ENCODE assay signal across 9 cellular contexts in genomic region chr1:24955161-24955560, GRCh38. TPM values are rescaled to one million over a fixed set of nuclear protein-coding genes. Genes with fewer than 3 reads are reported as not detected.
A peak's percentile ranks its signal among the peaks of the same experiment; 100 is the strongest.
DNase-seq lines count a peak whose midpoint lies in the region; ATAC-seq, FAIRE-seq and TF ChIP-seq lines count a peak whose summit lies in the region.
"Had no signal": no experiment of that assay in that cellular context is flagged by ENCODE, and none has a peak within 500 bp of the region (broad histone marks: within the 10 kb centered on the region; RNA-seq: fewer than 3 reads in every experiment).

No MANE protein-coding gene starts in this region.

- no peaks in the 10 kb centered on the region; the same call in 1 of the 2 replicates for H3K23me2 ChIP-seq in H1 (ENCODE audit: low read depth, low read length)

- H3K79me2 ChIP-seq in H1 (ENCODE audit: control insufficient read depth in 1 of 2, insufficient read depth in 2 of 2, low read length in 2 of 2), result no peaks in the 10 kb centered on the region

- POLR2A ChIA-PET in activated B cell treated with CpG ODN at 0.5 μM for 24 hours (lab: Charles Lee) (interaction anchor here (0.8 to 5.0 kb wide), 10 partner anchors 8 to 79 kb away, joined by 3 to 47 read pairs (median 12); partner anchors contain the start of gene RUNX3), H1 (lab: Charles Lee; ENCODE audit: partially characterized antibody) (no interaction called here)

- H3K4me2 ChIP-seq in H1 (ENCODE audit: insufficient read depth in 1 of 2, low read depth in 2 of 2, low read length in 2 of 2), result no peak overlapping the region

- H3K14ac ChIP-seq in H1 (ENCODE audit: insufficient read length), result no peak overlapping the region

- CTCF ChIA-PET in activated B cell treated with CpG ODN at 0.5 μM for 24 hours (lab: Charles Lee), result interaction anchor here (9.4 kb wide), 1 partner anchor 80 kb away, joined by 80 read pairs; no protein-coding TSS in a partner anchor
- CTCF ChIA-PET in H1 (lab: Charles Lee; ENCODE audit: partially characterized antibody), result interaction anchor here (0.5 to 1.5 kb wide), 3 partner anchors 15 to 1187 kb away, joined by 3 to 5 read pairs (median 3); no protein-coding TSS in a partner anchor

- H3K9me3 Mint-ChIP-seq in CD14-positive monocyte (peaks cover 0 to 2% (median 0%) of the 10 kb centered on the region in 7 donors), activated B cell treated with CpG ODN at 0.5 μM for 24 hours (no peaks in the 10 kb centered on the region)
- no peaks in the 10 kb centered on the region for H3K9me3 Mint-ChIP-seq in stimulated activated naive CD8-positive, alpha-beta T cell treated with anti-CD3 and anti-CD28 coated beads, Interleukin-15, Interleukin-2, amounts not matched to agents 100 ng/mL and 50 ng/mL, for 24 hours

- no peak overlapping the region for H3K4me3 ChIP-seq in H1 (ENCODE audit: extremely low read depth in 1 of 4, insufficient read depth in 2 of 4, low read depth in 3 of 4, low read length in 4 of 4)

- H3K4me3 Mint-ChIP-seq in CD14-positive monocyte (peak overlapping the region; percentile 49 to 54), activated B cell treated with CpG ODN at 0.5 μM for 24 hours (peak overlapping the region; percentile 78)
- H3K4me3 Mint-ChIP-seq in stimulated activated naive CD8-positive, alpha-beta T cell treated with anti-CD3 and anti-CD28 coated beads, Interleukin-15, Interleukin-2, amounts not matched to agents 100 ng/mL and 50 ng/mL, for 24 hours, result peak overlapping the region; percentile 85

- no peak for TF ChIP-seq POLR2A in H1 (IDR thresholded peaks at IDR 0.05; ENCODE audit: control extremely low read depth in 1 of 2, low read depth in 2 of 2, low read length in 2 of 2)

- intact Hi-C loops in CD14-positive monocyte (cut with micrococcal nuclease), result no loop called here
- intact Hi-C loops in activated B cell treated with CpG ODN at 0.5 μM for 24 hours (cut with micrococcal nuclease), result loop anchor here (1.0 to 2.0 kb wide), 5 partner anchors 10 to 82 kb away; no protein-coding TSS in a partner anchor

- no peak overlapping the region for H3K27ac ChIP-seq in H1 (ENCODE audit: low read depth, low read length)

- peak; percentile 34 for ATAC-seq in HG03097 (IDR thresholded peaks at IDR 0.05; ENCODE audit: low FRiP score, unreplicated experiment)
- ATAC-seq in activated B cell treated with CpG ODN at 0.5 μM for 24 hours (ENCODE audit: low read depth), result peak; percentile 76
- ATAC-seq in GM18519 (IDR thresholded peaks at IDR 0.05; ENCODE audit: low FRiP score, unreplicated experiment), result no peak

- no peak overlapping the region for H4K5ac ChIP-seq in H1 (ENCODE audit: insufficient read length, low read depth, low read length)

- H3K27ac Mint-ChIP-seq in CD14-positive monocyte, result peak overlapping the region; percentile 73 to 93 (median 80)
- H3K27ac Mint-ChIP-seq in activated B cell treated with CpG ODN at 0.5 μM for 24 hours, result peak overlapping the region; percentile 87
- peak overlapping the region; percentile 99 for H3K27ac Mint-ChIP-seq in stimulated activated naive CD8-positive, alpha-beta T cell treated with anti-CD3 and anti-CD28 coated beads, Interleukin-15, Interleukin-2, amounts not matched to agents 100 ng/mL and 50 ng/mL, for 24 hours

- no peak overlapping the region for H2BK120ac ChIP-seq in H1 (replicated peaks; ENCODE audit: low read depth, low read length)

- no peaks in the 10 kb centered on the region for H3K79me1 ChIP-seq in H1 (ENCODE audit: low read depth, low read length)

- H3K4me1 Mint-ChIP-seq in CD14-positive monocyte (peaks cover 54% of the 10 kb centered on the region), activated B cell treated with CpG ODN at 0.5 μM for 24 hours (peaks cover 87% of the 10 kb centered on the region)
- H3K4me1 Mint-ChIP-seq in stimulated activated naive CD8-positive, alpha-beta T cell treated with anti-CD3 and anti-CD28 coated beads, Interleukin-15, Interleukin-2, amounts not matched to agents 100 ng/mL and 50 ng/mL, for 24 hours (ENCODE audit: low read depth), result peaks cover 98% of the 10 kb centered on the region

- H3K9me3 ChIP-seq in H1 (ENCODE audit: insufficient read depth in 2 of 2, low read depth in 1 of 2, low read length in 1 of 2), result no peaks in the 10 kb centered on the region

- H4K91ac ChIP-seq in H1 (replicated peaks; ENCODE audit: insufficient read length, low read length), result no peak overlapping the region

- 0 out of 2 replicates have a peak overlapping the region, but pooled peaks have one; percentile 82 for H2AK5ac ChIP-seq in H1 (ENCODE audit: low read depth, low read length)

- H3K4me1 ChIP-seq in H1 (replicated peaks in 1 of 4; ENCODE audit: control insufficient read depth in 3 of 4, insufficient read depth in 4 of 4, low read length in 3 of 4), result peaks cover 3 to 12% (median 7%) of the 10 kb centered on the region in 4 experiments; a peak in 6 of 7 replicates

- no peak overlapping the region for H4K8ac ChIP-seq in H1 (ENCODE audit: extremely low read depth, insufficient read depth, low read length)

- peak overlapping the region; percentile 17; the same call in 1 of the 2 replicates for H2BK12ac ChIP-seq in H1 (ENCODE audit: low read depth, low read length)

- no peak overlapping the region for H3K18ac ChIP-seq in H1 (ENCODE audit: extremely low read depth, low read length)

- no peak for FAIRE-seq in H1 (lab: Jason Lieb, UNC)

- TF ChIP-seq EP300 in H1 (IDR thresholded peaks at IDR 0.05; ENCODE audit: borderline replicate concordance in 1 of 2, low read depth in 2 of 2, low read length in 2 of 2), result no peak

- no peak overlapping the region for H3K23ac ChIP-seq in H1 (ENCODE audit: insufficient read length)

- TF ChIP-seq RAD21 in H1 (IDR thresholded peaks at IDR 0.05 in 1 of 2, conservative IDR thresholded peaks at IDR 0.05 in 1 of 2; ENCODE audit: low read depth in 2 of 2, low read length in 2 of 2), result no peak

- peak; percentile 87 for DNase-seq in CD14-positive monocyte (ENCODE audit: low spot score)
- no peak for DNase-seq in activated B cell treated with CpG ODN at 0.5 μM for 24 hours
- no peak for DNase-seq in H1 (ENCODE audit: low read depth in 1 of 2, low spot score in 2 of 2)
- DNase-seq in NCI-H1417 (lab: John Stamatoyannopoulos, UW), result no peak
- no peak for DNase-seq in DMS153 treated with DMSO at 0.1 percent for 48 hours (lab: John Stamatoyannopoulos, UW; ENCODE audit: unreplicated experiment)

- no peaks in the 10 kb centered on the region for H3K36me3 ChIP-seq in H1 (ENCODE audit: control insufficient read depth in 2 of 4, insufficient read depth in 4 of 4, low read length in 3 of 4)

- no peak overlapping the region for H3K4ac ChIP-seq in H1 (replicated peaks; ENCODE audit: insufficient read length, low read depth, low read length)

- TF ChIP-seq CTCF in CD14-positive monocyte (IDR thresholded peaks at IDR 0.05) (no peak), activated B cell treated with CpG ODN at 0.5 μM for 24 hours (IDR thresholded peaks at IDR 0.05) (no peak), H1 (IDR thresholded peaks at IDR 0.05; ENCODE audit: control extremely low read depth in 1 of 3, insufficient read depth in 1 of 3, low read depth in 1 of 3, low read length in 3 of 3) (no peak)

- peaks cover 0 to 7% of the 10 kb centered on the region in 2 donors for H3K36me3 Mint-ChIP-seq in CD14-positive monocyte
- H3K36me3 Mint-ChIP-seq in activated B cell treated with CpG ODN at 0.5 μM for 24 hours (ENCODE audit: low read depth), result no peaks in the 10 kb centered on the region
- peaks cover 94% of the 10 kb centered on the region for H3K36me3 Mint-ChIP-seq in stimulated activated naive CD8-positive, alpha-beta T cell treated with anti-CD3 and anti-CD28 coated beads, Interleukin-15, Interleukin-2, amounts not matched to agents 100 ng/mL and 50 ng/mL, for 24 hours (ENCODE audit: low read depth)

- H4K20me1 ChIP-seq in H1 (replicated peaks in 1 of 2; ENCODE audit: control insufficient read depth in 1 of 2, insufficient read depth in 2 of 2, low read length in 2 of 2), result no peaks in the 10 kb centered on the region

- H3K27me3 ChIP-seq in H1 (replicated peaks in 1 of 4; ENCODE audit: control insufficient read depth in 3 of 4, extremely low read depth in 1 of 4, insufficient read depth in 3 of 4, low read length in 3 of 4), result no peaks in the 10 kb centered on the region

- H2AFZ ChIP-seq in H1 (ENCODE audit: low read length), result no peak overlapping the region

- 89% methylated on average over 5 of the region's 5 CpGs; no CpG with 5 or more reads in 1 of the 2 experiments for WGBS in H1 (ENCODE audit: extremely low coverage in 1 of 2, insufficient coverage in 1 of 2, insufficient read length in 1 of 2, insufficient replicate concordance in 2 of 2, low coverage in 1 of 2, low lambda C conversion rate in 2 of 2, missing lambda C conversion rate in 1 of 2), 2 experiments

- H2BK15ac ChIP-seq in H1 (ENCODE audit: low read length), result no peak overlapping the region

- H3K56ac ChIP-seq in H1 (replicated peaks; ENCODE audit: insufficient read length, low read depth, low read length), result no peak overlapping the region

- peaks cover 5 to 11% (median 5%) of the 10 kb centered on the region in 3 donors for H3K27me3 Mint-ChIP-seq in CD14-positive monocyte (ENCODE audit: low read depth in 3 of 3)
- no peaks in the 10 kb centered on the region for H3K27me3 Mint-ChIP-seq in activated B cell treated with CpG ODN at 0.5 μM for 24 hours
- no peaks in the 10 kb centered on the region for H3K27me3 Mint-ChIP-seq in stimulated activated naive CD8-positive, alpha-beta T cell treated with anti-CD3 and anti-CD28 coated beads, Interleukin-15, Interleukin-2, amounts not matched to agents 100 ng/mL and 50 ng/mL, for 24 hours

- H2BK5ac ChIP-seq in H1 (ENCODE audit: low read depth, low read length), result no peak overlapping the region

- no peak overlapping the region for H2BK20ac ChIP-seq in H1 (ENCODE audit: low read length)

- no peak overlapping the region for H3K9ac ChIP-seq in H1 (replicated peaks in 1 of 4; ENCODE audit: extremely low read depth in 1 of 4, low read depth in 3 of 4, low read length in 3 of 4)

TF ChIP-seq in H1, 55 proteins besides CTCF, POLR2A, EP300 and RAD21 (continues in another document):
- no peak for TF ChIP-seq TAF7 (optimal IDR thresholded peaks at IDR 0.05; ENCODE audit: borderline replicate concordance, low read depth, low read length)
- TF ChIP-seq CBX8 (IDR thresholded peaks at IDR 0.05; ENCODE audit: borderline replicate concordance, low read depth, low read length), result no peak

RNA-seq across cellular contexts. Expression of gene RUNX3, which starts 25.1 kb away (rescaled TPM):
- polyA plus RNA-seq in CD14-positive monocyte, result 1 to 10 TPM; 4.4 to 6.7 TPM
- total RNA-seq in activated B cell treated with CpG ODN at 0.5 μM for 24 hours, result 141 and 153 TPM in 2 replicates
- 0.48 and 0.82 TPM in 2 replicates for total RNA-seq in H1 (2021; fragmentation: NEBNext Ultra II Directional; extraction: Animal tissue kit (Norgen Biotek cat#: 25700))
- polyA plus RNA-seq in H1 (2011; rRNA removed), result 0.49 and 0.62 TPM in 2 replicates
- polyA plus RNA-seq in H1 (2011; cell fraction: cytosol; rRNA removed), result 0.44 TPM
- polyA plus RNA-seq in H1 (2011; cell fraction: nucleus; rRNA removed), result 0.70 TPM
- polyA plus RNA-seq in H1 (2012, experiment 1 of 2), result 0.33 to 1.3 TPM (median 0.64 TPM) in 4 replicates
- 0.55 TPM for polyA plus RNA-seq in H1 (2012, experiment 2 of 2)
- 0.61 TPM for polyA plus RNA-seq in H1 (2013, experiment 1 of 2)
- 0.52 TPM for polyA plus RNA-seq in H1 (2013, experiment 2 of 2)
- polyA minus RNA-seq in H1 (2011; rRNA and poly(A)+ RNA removed), result 0.13 TPM in 1 of 2 replicates, not detected in the other
- polyA minus RNA-seq in H1 (2011; cell fraction: cytosol; rRNA and poly(A)+ RNA removed), result 1.5 TPM
- 0.30 TPM for polyA minus RNA-seq in H1 (2011; cell fraction: nucleus; rRNA and poly(A)+ RNA removed)
- total RNA-seq: dermis microvascular lymphatic vessel endothelial cell had no signal

Comparison
In these comparisons a context has a peak if more than half of its experiments do, and no peak if none do; other contexts are left out.
1. RNA of gene RUNX3, which starts 25.1 kb away (total RNA-seq): 141 to 153 TPM in activated B cell treated with CpG ODN at 0.5 μM for 24 hours; 0.48 to 0.82 TPM in H1; every median in the first group is over 10 times any median in the second.
2. Peak in every context shown above with its lines, with median percentiles within 50 percentile points of each other: H3K27ac Mint-ChIP-seq and H3K4me3 Mint-ChIP-seq.